In the genomic region with DNA sequence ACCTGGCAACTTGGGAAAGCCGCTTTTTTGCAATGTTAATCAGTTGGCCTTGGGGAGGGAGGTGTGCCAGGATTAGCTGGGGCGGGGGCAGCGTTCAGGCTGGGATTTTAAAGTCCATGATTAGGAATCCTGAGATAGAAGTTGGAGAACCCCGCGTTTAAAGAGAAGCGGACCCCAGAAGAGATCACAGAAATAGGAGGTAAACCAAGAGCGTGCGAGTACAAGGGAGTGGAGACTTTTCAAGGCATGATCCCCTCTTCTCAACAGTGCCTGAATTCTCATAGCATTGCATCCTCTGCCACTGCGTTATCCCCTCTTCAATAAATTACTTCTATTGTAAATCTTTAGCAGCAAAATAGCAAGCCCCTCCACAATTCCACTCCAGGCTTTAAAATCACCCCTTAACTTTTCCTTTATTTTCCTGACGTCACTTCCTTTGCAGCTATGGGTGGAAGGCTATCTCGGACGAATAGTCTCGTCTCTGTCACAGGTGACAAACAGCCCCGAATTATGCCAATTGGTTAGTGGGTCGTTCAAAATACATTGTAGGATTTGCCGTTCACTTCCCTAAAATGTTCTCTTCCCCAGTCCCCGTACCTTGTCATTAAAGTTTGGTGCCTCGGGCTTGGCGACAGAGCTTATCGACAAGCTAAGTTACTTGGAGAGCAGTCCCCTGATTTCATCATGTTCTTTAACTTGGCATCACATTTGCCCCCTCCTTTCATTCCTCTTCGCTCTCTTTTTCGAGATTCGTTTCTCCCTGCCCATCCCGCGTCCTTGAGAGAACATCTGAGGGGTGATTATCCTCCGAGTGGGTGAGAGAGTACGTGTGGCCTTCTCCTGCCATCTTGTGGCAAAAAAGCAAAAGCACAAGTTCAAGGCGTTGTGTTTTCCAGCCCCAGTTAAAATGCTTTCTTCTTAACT, we compare ENCODE assay signal across 1 cellular context.
TF ChIP-seq lines count a peak whose summit lies in the region.

No MANE protein-coding gene starts in this region.

TF ChIP-seq in K562, 482 proteins besides CTCF, POLR2A, EP300 and RAD21 (continued from another document and continues in another):
- TF ChIP-seq, protein P1, sequence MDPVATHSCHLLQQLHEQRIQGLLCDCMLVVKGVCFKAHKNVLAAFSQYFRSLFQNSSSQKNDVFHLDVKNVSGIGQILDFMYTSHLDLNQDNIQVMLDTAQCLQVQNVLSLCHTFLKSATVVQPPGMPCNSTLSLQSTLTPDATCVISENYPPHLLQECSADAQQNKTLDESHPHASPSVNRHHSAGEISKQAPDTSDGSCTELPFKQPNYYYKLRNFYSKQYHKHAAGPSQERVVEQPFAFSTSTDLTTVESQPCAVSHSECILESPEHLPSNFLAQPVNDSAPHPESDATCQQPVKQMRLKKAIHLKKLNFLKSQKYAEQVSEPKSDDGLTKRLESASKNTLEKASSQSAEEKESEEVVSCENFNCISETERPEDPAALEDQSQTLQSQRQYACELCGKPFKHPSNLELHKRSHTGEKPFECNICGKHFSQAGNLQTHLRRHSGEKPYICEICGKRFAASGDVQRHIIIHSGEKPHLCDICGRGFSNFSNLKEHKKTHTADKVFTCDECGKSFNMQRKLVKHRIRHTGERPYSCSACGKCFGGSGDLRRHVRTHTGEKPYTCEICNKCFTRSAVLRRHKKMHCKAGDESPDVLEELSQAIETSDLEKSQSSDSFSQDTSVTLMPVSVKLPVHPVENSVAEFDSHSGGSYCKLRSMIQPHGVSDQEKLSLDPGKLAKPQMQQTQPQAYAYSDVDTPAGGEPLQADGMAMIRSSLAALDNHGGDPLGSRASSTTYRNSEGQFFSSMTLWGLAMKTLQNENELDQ (CRISPR knock-in tag; IDR thresholded peaks at IDR 0.05; ENCODE audit: borderline replicate concordance), result no peak
- TF ChIP-seq FOS (IDR thresholded peaks at IDR 0.05; ENCODE audit: extremely low read depth, insufficient read length) (no peak), THRB (CRISPR knock-in tag; conservative IDR thresholded peaks at IDR 0.05) (no peak; the same call in 1 of the 2 replicates), POLR2AphosphoS2 (IDR thresholded peaks at IDR 0.05; ENCODE audit: low read length) (no peak; the same call in 1 of the 2 replicates), CBX5 (IDR thresholded peaks at IDR 0.05; ENCODE audit: borderline replicate concordance, low read depth) (no peak), E4F1 (CRISPR knock-in tag; IDR thresholded peaks at IDR 0.05; ENCODE audit: borderline replicate concordance) (no peak), BCOR (IDR thresholded peaks at IDR 0.05) (no peak), EZH2 (IDR thresholded peaks at IDR 0.05; ENCODE audit: borderline replicate concordance, low read depth, low read length) (no peak), CHD1 (IDR thresholded peaks at IDR 0.05; ENCODE audit: low read length) (peak; percentile 97), ZKSCAN8 (CRISPR knock-in tag; IDR thresholded peaks at IDR 0.05) (0 out of 2 replicates have a peak, but pooled peaks have one; percentile 2), FUS (optimal IDR thresholded peaks at IDR 0.05; ENCODE audit: low read depth, low read length) (no peak), NUFIP1 (IDR thresholded peaks at IDR 0.05; ENCODE audit: partially characterized antibody) (no peak), ZNF445 (CRISPR knock-in tag; IDR thresholded peaks at IDR 0.05; ENCODE audit: low read depth) (no peak), IFI16 (CRISPR knock-in tag; IDR thresholded peaks at IDR 0.05) (no peak), TBP (optimal IDR thresholded peaks at IDR 0.05; ENCODE audit: low read depth, low read length) (no peak), RBM25 (IDR thresholded peaks at IDR 0.05; ENCODE audit: low read depth, low read length, severe bottlenecking) (no peak), ZNF311 (CRISPR knock-in tag; IDR thresholded peaks at IDR 0.05) (no peak), RBM34 (IDR thresholded peaks at IDR 0.05; ENCODE audit: borderline replicate concordance, insufficient read depth, low read length) (no peak), SMAD3 (CRISPR knock-in tag; conservative IDR thresholded peaks at IDR 0.05) (no peak), HOXB6 (CRISPR knock-in tag; IDR thresholded peaks at IDR 0.05; ENCODE audit: borderline replicate concordance) (no peak), ZNF263 (CRISPR knock-in tag; IDR thresholded peaks at IDR 0.05; ENCODE audit: borderline replicate concordance) (peak; percentile 17; the same call in 1 of the 2 replicates), BMI1 (IDR thresholded peaks at IDR 0.05; ENCODE audit: low read length) (no peak), CSDE1 (IDR thresholded peaks at IDR 0.05) (no peak), ZNF134 (CRISPR knock-in tag; conservative IDR thresholded peaks at IDR 0.05) (no peak), CBX8 (IDR thresholded peaks at IDR 0.05; ENCODE audit: borderline replicate concordance, extremely low read depth, low read depth, low read length, poor library complexity, severe bottlenecking) (no peak), SMAD4 (CRISPR knock-in tag; conservative IDR thresholded peaks at IDR 0.05) (no peak; the same call in 1 of the 2 replicates)
- TF ChIP-seq, protein P2, sequence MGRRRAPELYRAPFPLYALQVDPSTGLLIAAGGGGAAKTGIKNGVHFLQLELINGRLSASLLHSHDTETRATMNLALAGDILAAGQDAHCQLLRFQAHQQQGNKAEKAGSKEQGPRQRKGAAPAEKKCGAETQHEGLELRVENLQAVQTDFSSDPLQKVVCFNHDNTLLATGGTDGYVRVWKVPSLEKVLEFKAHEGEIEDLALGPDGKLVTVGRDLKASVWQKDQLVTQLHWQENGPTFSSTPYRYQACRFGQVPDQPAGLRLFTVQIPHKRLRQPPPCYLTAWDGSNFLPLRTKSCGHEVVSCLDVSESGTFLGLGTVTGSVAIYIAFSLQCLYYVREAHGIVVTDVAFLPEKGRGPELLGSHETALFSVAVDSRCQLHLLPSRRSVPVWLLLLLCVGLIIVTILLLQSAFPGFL (CRISPR knock-in tag; IDR thresholded peaks at IDR 0.05), result no peak
- TF ChIP-seq, protein P3, sequence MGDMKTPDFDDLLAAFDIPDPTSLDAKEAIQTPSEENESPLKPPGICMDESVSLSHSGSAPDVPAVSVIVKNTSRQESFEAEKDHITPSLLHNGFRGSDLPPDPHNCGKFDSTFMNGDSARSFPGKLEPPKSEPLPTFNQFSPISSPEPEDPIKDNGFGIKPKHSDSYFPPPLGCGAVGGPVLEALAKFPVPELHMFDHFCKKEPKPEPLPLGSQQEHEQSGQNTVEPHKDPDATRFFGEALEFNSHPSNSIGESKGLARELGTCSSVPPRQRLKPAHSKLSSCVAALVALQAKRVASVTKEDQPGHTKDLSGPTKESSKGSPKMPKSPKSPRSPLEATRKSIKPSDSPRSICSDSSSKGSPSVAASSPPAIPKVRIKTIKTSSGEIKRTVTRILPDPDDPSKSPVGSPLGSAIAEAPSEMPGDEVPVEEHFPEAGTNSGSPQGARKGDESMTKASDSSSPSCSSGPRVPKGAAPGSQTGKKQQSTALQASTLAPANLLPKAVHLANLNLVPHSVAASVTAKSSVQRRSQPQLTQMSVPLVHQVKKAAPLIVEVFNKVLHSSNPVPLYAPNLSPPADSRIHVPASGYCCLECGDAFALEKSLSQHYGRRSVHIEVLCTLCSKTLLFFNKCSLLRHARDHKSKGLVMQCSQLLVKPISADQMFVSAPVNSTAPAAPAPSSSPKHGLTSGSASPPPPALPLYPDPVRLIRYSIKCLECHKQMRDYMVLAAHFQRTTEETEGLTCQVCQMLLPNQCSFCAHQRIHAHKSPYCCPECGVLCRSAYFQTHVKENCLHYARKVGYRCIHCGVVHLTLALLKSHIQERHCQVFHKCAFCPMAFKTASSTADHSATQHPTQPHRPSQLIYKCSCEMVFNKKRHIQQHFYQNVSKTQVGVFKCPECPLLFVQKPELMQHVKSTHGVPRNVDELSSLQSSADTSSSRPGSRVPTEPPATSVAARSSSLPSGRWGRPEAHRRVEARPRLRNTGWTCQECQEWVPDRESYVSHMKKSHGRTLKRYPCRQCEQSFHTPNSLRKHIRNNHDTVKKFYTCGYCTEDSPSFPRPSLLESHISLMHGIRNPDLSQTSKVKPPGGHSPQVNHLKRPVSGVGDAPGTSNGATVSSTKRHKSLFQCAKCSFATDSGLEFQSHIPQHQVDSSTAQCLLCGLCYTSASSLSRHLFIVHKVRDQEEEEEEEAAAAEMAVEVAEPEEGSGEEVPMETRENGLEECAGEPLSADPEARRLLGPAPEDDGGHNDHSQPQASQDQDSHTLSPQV (IDR thresholded peaks at IDR 0.05), result peak; percentile 54
- TF ChIP-seq, protein P4, sequence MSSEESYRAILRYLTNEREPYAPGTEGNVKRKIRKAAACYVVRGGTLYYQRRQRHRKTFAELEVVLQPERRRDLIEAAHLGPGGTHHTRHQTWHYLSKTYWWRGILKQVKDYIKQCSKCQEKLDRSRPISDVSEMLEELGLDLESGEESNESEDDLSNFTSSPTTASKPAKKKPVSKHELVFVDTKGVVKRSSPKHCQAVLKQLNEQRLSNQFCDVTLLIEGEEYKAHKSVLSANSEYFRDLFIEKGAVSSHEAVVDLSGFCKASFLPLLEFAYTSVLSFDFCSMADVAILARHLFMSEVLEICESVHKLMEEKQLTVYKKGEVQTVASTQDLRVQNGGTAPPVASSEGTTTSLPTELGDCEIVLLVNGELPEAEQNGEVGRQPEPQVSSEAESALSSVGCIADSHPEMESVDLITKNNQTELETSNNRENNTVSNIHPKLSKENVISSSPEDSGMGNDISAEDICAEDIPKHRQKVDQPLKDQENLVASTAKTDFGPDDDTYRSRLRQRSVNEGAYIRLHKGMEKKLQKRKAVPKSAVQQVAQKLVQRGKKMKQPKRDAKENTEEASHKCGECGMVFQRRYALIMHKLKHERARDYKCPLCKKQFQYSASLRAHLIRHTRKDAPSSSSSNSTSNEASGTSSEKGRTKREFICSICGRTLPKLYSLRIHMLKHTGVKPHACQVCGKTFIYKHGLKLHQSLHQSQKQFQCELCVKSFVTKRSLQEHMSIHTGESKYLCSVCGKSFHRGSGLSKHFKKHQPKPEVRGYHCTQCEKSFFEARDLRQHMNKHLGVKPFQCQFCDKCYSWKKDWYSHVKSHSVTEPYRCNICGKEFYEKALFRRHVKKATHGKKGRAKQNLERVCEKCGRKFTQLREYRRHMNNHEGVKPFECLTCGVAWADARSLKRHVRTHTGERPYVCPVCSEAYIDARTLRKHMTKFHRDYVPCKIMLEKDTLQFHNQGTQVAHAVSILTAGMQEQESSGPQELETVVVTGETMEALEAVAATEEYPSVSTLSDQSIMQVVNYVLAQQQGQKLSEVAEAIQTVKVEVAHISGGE (CRISPR knock-in tag; IDR thresholded peaks at IDR 0.05), result no peak; a peak in 2 of 6 replicates
- TF ChIP-seq, protein P5, sequence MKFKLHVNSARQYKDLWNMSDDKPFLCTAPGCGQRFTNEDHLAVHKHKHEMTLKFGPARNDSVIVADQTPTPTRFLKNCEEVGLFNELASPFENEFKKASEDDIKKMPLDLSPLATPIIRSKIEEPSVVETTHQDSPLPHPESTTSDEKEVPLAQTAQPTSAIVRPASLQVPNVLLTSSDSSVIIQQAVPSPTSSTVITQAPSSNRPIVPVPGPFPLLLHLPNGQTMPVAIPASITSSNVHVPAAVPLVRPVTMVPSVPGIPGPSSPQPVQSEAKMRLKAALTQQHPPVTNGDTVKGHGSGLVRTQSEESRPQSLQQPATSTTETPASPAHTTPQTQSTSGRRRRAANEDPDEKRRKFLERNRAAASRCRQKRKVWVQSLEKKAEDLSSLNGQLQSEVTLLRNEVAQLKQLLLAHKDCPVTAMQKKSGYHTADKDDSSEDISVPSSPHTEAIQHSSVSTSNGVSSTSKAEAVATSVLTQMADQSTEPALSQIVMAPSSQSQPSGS (CRISPR knock-in tag; IDR thresholded peaks at IDR 0.05), result no peak
- TF ChIP-seq, protein P6, sequence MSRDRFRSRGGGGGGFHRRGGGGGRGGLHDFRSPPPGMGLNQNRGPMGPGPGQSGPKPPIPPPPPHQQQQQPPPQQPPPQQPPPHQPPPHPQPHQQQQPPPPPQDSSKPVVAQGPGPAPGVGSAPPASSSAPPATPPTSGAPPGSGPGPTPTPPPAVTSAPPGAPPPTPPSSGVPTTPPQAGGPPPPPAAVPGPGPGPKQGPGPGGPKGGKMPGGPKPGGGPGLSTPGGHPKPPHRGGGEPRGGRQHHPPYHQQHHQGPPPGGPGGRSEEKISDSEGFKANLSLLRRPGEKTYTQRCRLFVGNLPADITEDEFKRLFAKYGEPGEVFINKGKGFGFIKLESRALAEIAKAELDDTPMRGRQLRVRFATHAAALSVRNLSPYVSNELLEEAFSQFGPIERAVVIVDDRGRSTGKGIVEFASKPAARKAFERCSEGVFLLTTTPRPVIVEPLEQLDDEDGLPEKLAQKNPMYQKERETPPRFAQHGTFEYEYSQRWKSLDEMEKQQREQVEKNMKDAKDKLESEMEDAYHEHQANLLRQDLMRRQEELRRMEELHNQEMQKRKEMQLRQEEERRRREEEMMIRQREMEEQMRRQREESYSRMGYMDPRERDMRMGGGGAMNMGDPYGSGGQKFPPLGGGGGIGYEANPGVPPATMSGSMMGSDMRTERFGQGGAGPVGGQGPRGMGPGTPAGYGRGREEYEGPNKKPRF (IDR thresholded peaks at IDR 0.05; ENCODE audit: low read depth, low read length), result no peak
